In the genomic region with DNA sequence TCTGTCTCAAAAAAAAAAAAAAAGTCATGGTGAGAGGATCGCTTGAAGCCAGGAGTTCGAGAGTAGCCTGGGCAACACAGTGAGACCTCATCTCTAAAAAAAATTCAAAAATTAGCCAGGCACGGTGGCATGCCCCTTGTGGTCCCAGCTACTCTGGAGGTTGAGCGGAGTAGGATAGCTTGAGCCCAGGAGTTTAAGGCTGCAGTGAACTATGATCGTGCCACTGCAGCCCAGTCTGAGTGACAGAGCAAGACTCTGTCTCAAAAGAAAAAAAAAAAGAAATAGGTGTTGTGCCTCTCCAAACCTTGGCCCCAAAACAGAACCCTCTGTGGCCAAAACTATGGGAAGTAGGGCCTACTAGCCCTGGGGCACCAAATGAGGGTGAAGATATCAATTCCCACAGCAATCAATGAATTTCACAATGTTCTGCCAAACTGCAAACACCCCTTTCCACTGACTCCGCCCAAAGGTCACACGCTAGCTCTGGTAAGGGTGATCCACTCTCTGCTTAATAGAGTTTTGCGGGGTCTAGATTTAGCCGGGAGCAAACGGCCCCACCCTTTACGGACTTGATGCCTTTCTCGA, we compare ENCODE assay signal across 8 cellular contexts. TPM values are rescaled to one million over a fixed set of nuclear protein-coding genes. Genes with fewer than 3 reads are reported as not detected.
A peak's percentile ranks its signal among the peaks of the same experiment; 100 is the strongest.
DNase-seq lines count a peak whose midpoint lies in the region; ATAC-seq and TF ChIP-seq lines count a peak whose summit lies in the region.

No MANE protein-coding gene starts in this region.

- peak overlapping the region; percentile 78 to 96 (median 93) for H3K27ac Mint-ChIP-seq in CD4-positive, alpha-beta memory T cell

- no peaks in the 10 kb centered on the region for H3K27me3 Mint-ChIP-seq in CD4-positive, alpha-beta memory T cell

- H3K27ac ChIP-seq in CD4-positive, alpha-beta memory T cell (ENCODE audit: low read depth, low read length), result peak overlapping the region; percentile 69
- peak overlapping the region; percentile 11 for H3K27ac ChIP-seq in OCI-LY1 (ENCODE audit: low read depth, low read length, poor library complexity, severe bottlenecking)

- no peaks in the 10 kb centered on the region for H3K27me3 ChIP-seq in CD4-positive, alpha-beta memory T cell (ENCODE audit: insufficient read depth, low read length)
- H3K27me3 ChIP-seq in OCI-LY1 (ENCODE audit: insufficient read depth, low read length), result no peaks in the 10 kb centered on the region
- no peaks in the 10 kb centered on the region for H3K27me3 ChIP-seq in endocrine pancreas (ENCODE audit: control insufficient read depth, insufficient read depth, low read length)
- H3K27me3 ChIP-seq in neuron (ENCODE audit: insufficient read depth, low read length), result no peaks in the 10 kb centered on the region

- H3K9me3 Mint-ChIP-seq in CD4-positive, alpha-beta memory T cell, result no peaks in the 10 kb centered on the region

- no peaks in the 10 kb centered on the region for H3K36me3 Mint-ChIP-seq in CD4-positive, alpha-beta memory T cell

- H3F3A ChIP-seq in OCI-LY1 (ENCODE audit: insufficient read depth, low read length), result no peaks in the 10 kb centered on the region

- H3K4me1 ChIP-seq in CD4-positive, alpha-beta memory T cell (ENCODE audit: insufficient read depth, low read length), result peaks cover 23% of the 10 kb centered on the region
- peaks cover 46% of the 10 kb centered on the region for H3K4me1 ChIP-seq in OCI-LY1 (ENCODE audit: insufficient read depth, low read length, severe bottlenecking)
- no peaks in the 10 kb centered on the region for H3K4me1 ChIP-seq in endocrine pancreas (ENCODE audit: control insufficient read depth, insufficient read depth, low read length)
- H3K4me1 ChIP-seq in neuron (ENCODE audit: insufficient read depth, low read length), result peaks cover 8% of the 10 kb centered on the region

- POLR2A ChIA-PET in CD4-positive, alpha-beta memory T cell (lab: Charles Lee; ENCODE audit: partially characterized antibody), result interaction anchor here (0.6 to 2.8 kb wide), 6 partner anchors 11 to 75 kb away, joined by 3 to 26 read pairs (median 3); a partner anchor contains a TSS

- H3K9ac ChIP-seq in OCI-LY1 (ENCODE audit: low read length) (peak overlapping the region; percentile 52), endocrine pancreas (ENCODE audit: control insufficient read depth, insufficient read depth, low read length) (peak overlapping the region; percentile 24)

- H2AFZ ChIP-seq in OCI-LY1 (ENCODE audit: low read length) (peak overlapping the region; percentile 56; the same call in 1 of the 2 replicates), neuron (ENCODE audit: low read depth, low read length) (peak overlapping the region; percentile 92)

- H3K4me3 ChIP-seq in CD4-positive, alpha-beta memory T cell (ENCODE audit: low read length in 2 of 2), result peak overlapping the region in 1 of 2 donors; percentile 89
- peak overlapping the region; percentile 74 for H3K4me3 ChIP-seq in OCI-LY1 (ENCODE audit: low read depth, low read length, poor library complexity, severe bottlenecking)
- H3K4me3 ChIP-seq in endocrine pancreas (ENCODE audit: control insufficient read depth, insufficient read depth, low read length), result no peak overlapping the region
- peak overlapping the region; percentile 72 for H3K4me3 ChIP-seq in neuron (ENCODE audit: low read length)

- TF ChIP-seq CTCF in OCI-LY1 (IDR thresholded peaks at IDR 0.05; ENCODE audit: low read length), result no peak

- peak overlapping the region; percentile 96 for H3K4me2 ChIP-seq in OCI-LY1 (ENCODE audit: low read length)

- no peaks in the 10 kb centered on the region for H3K9me3 ChIP-seq in CD4-positive, alpha-beta memory T cell (ENCODE audit: control insufficient read depth in 1 of 2, low read length in 2 of 2)
- H3K9me3 ChIP-seq in OCI-LY1 (ENCODE audit: low read length), result no peaks in the 10 kb centered on the region
- H3K9me3 ChIP-seq in endocrine pancreas (ENCODE audit: control insufficient read depth, low read length), result no peaks in the 10 kb centered on the region
- no peaks in the 10 kb centered on the region for H3K9me3 ChIP-seq in neuron (ENCODE audit: low read length)

- H3K36me3 ChIP-seq in CD4-positive, alpha-beta memory T cell (ENCODE audit: insufficient read depth, low read length), result no peaks in the 10 kb centered on the region
- no peaks in the 10 kb centered on the region for H3K36me3 ChIP-seq in OCI-LY1 (ENCODE audit: insufficient read depth, low read length)
- H3K36me3 ChIP-seq in endocrine pancreas (ENCODE audit: control insufficient read depth, insufficient read depth, low read length), result no peaks in the 10 kb centered on the region
- H3K36me3 ChIP-seq in neuron (ENCODE audit: insufficient read depth, low read length), result no peaks in the 10 kb centered on the region

- H3K4me1 Mint-ChIP-seq in CD4-positive, alpha-beta memory T cell, result peaks cover 6 to 24% (median 14%) of the 10 kb centered on the region in 4 donors

- DNase-seq in CD4-positive, alpha-beta memory T cell, result no peak
- DNase-seq in HUDEP-2 (lab: John Stamatoyannopoulos, UW; ENCODE audit: unreplicated experiment in 76 of 76), result no peak
- no peak for DNase-seq in KG1 (lab: John Stamatoyannopoulos, UW)
- no peak for DNase-seq in ecto neural progenitor cell (ENCODE audit: low spot score)

- CTCF ChIA-PET in CD4-positive, alpha-beta memory T cell (lab: Charles Lee; ENCODE audit: partially characterized antibody), result no interaction called here

- H4K20me1 ChIP-seq in OCI-LY1 (ENCODE audit: insufficient read depth, low read length), result no peaks in the 10 kb centered on the region

- no peaks in the 10 kb centered on the region for H3K79me2 ChIP-seq in OCI-LY1 (ENCODE audit: insufficient read depth, low read length)

- no peaks in the 10 kb centered on the region for H3K9me2 ChIP-seq in OCI-LY1 (ENCODE audit: low read depth, low read length)

- H3K4me3 Mint-ChIP-seq in CD4-positive, alpha-beta memory T cell, result peak overlapping the region; percentile 85 to 93 (median 89)

- intact Hi-C loops in CD4-positive, alpha-beta memory T cell (cut with micrococcal nuclease), result loop anchor here (1.0 to 2.0 kb wide), 2 partner anchors 33 to 74 kb away; no protein-coding TSS in a partner anchor

- no peak for ATAC-seq in GM19035 (IDR thresholded peaks at IDR 0.05; ENCODE audit: unreplicated experiment)

RNA-seq across cellular contexts. Expression of a gene that starts 16.9 kb away (rescaled TPM):
- total RNA-seq in CD4-positive, alpha-beta memory T cell, result not detected
- polyA plus RNA-seq in CD4-positive, alpha-beta memory T cell, result under 1 TPM in 1 of 2 donors, not detected in 1; 0.31 TPM

RNA-seq across cellular contexts. Expression of a gene that starts 32.1 kb away (rescaled TPM):
- total RNA-seq in CD4-positive, alpha-beta memory T cell, result 1 to 10 TPM; 2.8 to 6.1 TPM
- polyA plus RNA-seq in CD4-positive, alpha-beta memory T cell, result 1 to 10 TPM; 1.9 to 4.1 TPM

RNA-seq across cellular contexts. Expression of a gene that starts 33.8 kb away (rescaled TPM):
- 10 to 100 TPM; 51.6 to 54.3 TPM for total RNA-seq in CD4-positive, alpha-beta memory T cell
- polyA plus RNA-seq in CD4-positive, alpha-beta memory T cell, result 1 to 10 TPM in 1 of 2 donors, under 1 TPM in 1; 0.94 to 2.4 TPM
